ENCODE assay signal across 11 cellular contexts in the genomic region with DNA sequence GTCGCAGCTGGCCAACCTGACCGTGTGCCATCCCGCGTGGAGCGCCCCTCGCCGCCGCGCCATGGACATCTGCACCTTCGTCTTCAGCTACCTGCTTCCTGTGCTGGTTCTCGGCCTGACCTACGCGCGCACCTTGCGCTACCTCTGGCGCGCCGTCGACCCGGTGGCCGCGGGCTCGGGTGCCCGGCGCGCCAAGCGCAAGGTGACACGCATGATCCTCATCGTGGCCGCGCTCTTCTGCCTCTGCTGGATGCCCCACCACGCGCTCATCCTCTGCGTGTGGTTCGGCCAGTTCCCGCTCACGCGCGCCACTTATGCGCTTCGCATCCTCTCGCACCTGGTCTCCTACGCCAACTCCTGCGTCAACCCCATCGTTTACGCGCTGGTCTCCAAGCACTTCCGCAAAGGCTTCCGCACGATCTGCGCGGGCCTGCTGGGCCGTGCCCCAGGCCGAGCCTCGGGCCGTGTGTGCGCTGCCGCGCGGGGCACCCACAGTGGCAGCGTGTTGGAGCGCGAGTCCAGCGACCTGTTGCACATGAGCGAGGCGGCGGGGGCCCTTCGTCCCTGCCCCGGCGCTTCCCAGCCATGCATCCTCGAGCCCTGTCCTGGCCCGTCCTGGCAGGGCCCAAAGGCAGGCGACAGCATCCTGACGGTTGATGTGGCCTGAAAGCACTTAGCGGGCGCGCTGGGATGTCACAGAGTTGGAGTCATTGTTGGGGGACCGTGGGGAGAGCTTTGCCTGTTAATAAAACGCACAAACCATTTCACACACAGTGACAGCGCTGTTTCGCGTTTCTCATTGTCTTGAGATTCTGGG. TPM values are rescaled to one million over a fixed set of nuclear protein-coding genes. Genes with fewer than 3 reads are reported as not detected.
A peak's percentile ranks its signal among the peaks of the same experiment; 100 is the strongest.
DNase-seq lines count a peak whose midpoint lies in the region; ATAC-seq, FAIRE-seq and TF ChIP-seq lines count a peak whose summit lies in the region.
"Had no signal": no experiment of that assay in that cellular context is flagged by ENCODE, and none has a peak within 500 bp of the region (broad histone marks: within the 10 kb centered on the region; RNA-seq: fewer than 3 reads in every experiment).

No MANE protein-coding gene starts in this region.

- DNase-seq in H7 = peak; percentile 86
- peak; percentile 40 for DNase-seq in activated B cell treated with CpG ODN at 0.5 μM for 24 hours
- peak in 1 of 2 experiments; percentile 78 for DNase-seq in H1 (ENCODE audit: low read depth in 1 of 2, low spot score in 2 of 2)

- H3K27ac ChIP-seq in H1 (ENCODE audit: low read depth, low read length) (no peak overlapping the region), rectal smooth muscle tissue (ENCODE audit: low read depth, low read length) (no peak overlapping the region)
- H3K27ac ChIP-seq: prostate gland had no signal

- TF ChIP-seq CTCF in activated B cell treated with CpG ODN at 0.5 μM for 24 hours (IDR thresholded peaks at IDR 0.05) = no peak
- no peak for TF ChIP-seq CTCF in H1 (IDR thresholded peaks at IDR 0.05; ENCODE audit: control extremely low read depth in 1 of 3, insufficient read depth in 1 of 3, low read depth in 1 of 3, low read length in 3 of 3)

- H3K9me3 Mint-ChIP-seq in activated B cell treated with CpG ODN at 0.5 μM for 24 hours = no peaks in the 10 kb centered on the region

- H3K4me3 ChIP-seq in H7 (ENCODE audit: insufficient read depth, low read depth, low read length) = peak overlapping the region; percentile 29; the same call in 1 of the 2 replicates
- H3K4me3 ChIP-seq in H1 (ENCODE audit: extremely low read depth in 1 of 4, insufficient read depth in 2 of 4, low read depth in 3 of 4, low read length in 4 of 4) = peak overlapping the region; percentile 2 to 60 (median 19); a peak in 7 of 8 replicates
- H3K4me3 ChIP-seq in rectal smooth muscle tissue (ENCODE audit: low read length) = peak overlapping the region; percentile 23
- H3K4me3 ChIP-seq: prostate gland had no signal

- H3K4me2 ChIP-seq in H1 (ENCODE audit: insufficient read depth in 1 of 2, low read depth in 2 of 2, low read length in 2 of 2) = peak overlapping the region; percentile 77 to 79

- H2BK5ac ChIP-seq in H1 (ENCODE audit: low read depth, low read length) = no peak overlapping the region; the same call in 1 of the 2 replicates

- no peak overlapping the region for H4K5ac ChIP-seq in H1 (ENCODE audit: insufficient read length, low read depth, low read length)

- H3K27me3 ChIP-seq in H7 (ENCODE audit: control insufficient read depth, insufficient read depth, low read length) = peaks cover 64% of the 10 kb centered on the region
- H3K27me3 ChIP-seq in H1 (replicated peaks in 1 of 4; ENCODE audit: control insufficient read depth in 3 of 4, extremely low read depth in 1 of 4, insufficient read depth in 3 of 4, low read length in 3 of 4) = peaks cover 54 to 72% (median 68%) of the 10 kb centered on the region in 4 experiments
- peaks cover 38% of the 10 kb centered on the region for H3K27me3 ChIP-seq in rectal smooth muscle tissue (ENCODE audit: control insufficient read depth, insufficient read depth, low read length)

- ATAC-seq in activated B cell treated with CpG ODN at 0.5 μM for 24 hours (ENCODE audit: low read depth) (peak; percentile 15), GM19035 (IDR thresholded peaks at IDR 0.05; ENCODE audit: unreplicated experiment) (no peak), GM21447 (IDR thresholded peaks at IDR 0.05; ENCODE audit: unreplicated experiment) (no peak), HG03469 (IDR thresholded peaks at IDR 0.05; ENCODE audit: unreplicated experiment) (no peak)

- peaks cover 0 to 15% of the 10 kb centered on the region in 2 experiments for H4K20me1 ChIP-seq in H1 (replicated peaks in 1 of 2; ENCODE audit: control insufficient read depth in 1 of 2, insufficient read depth in 2 of 2, low read length in 2 of 2)

- FAIRE-seq in H1 (lab: Jason Lieb, UNC) = no peak

- H3K79me1 ChIP-seq in H1 (ENCODE audit: low read depth, low read length) = no peaks in the 10 kb centered on the region; the same call in 1 of the 2 replicates

- H2AFZ ChIP-seq in H1 (ENCODE audit: low read length) = no peak overlapping the region

- H3K56ac ChIP-seq in H1 (replicated peaks; ENCODE audit: insufficient read length, low read depth, low read length) = no peak overlapping the region

- peak overlapping the region; percentile 46; the same call in 1 of the 2 replicates for H2BK12ac ChIP-seq in H1 (ENCODE audit: low read depth, low read length)

- H4K91ac ChIP-seq in H1 (replicated peaks; ENCODE audit: insufficient read length, low read length) = no peak overlapping the region

- intact Hi-C loops in activated B cell treated with CpG ODN at 0.5 μM for 24 hours (cut with micrococcal nuclease) = no loop called here

- TF ChIP-seq POLR2A in H1 (IDR thresholded peaks at IDR 0.05; ENCODE audit: control extremely low read depth in 1 of 2, low read depth in 2 of 2, low read length in 2 of 2) = no peak

- POLR2A ChIA-PET in activated B cell treated with CpG ODN at 0.5 μM for 24 hours (lab: Charles Lee) (interaction anchor here (0.5 to 0.7 kb wide), 3 partner anchors 9 to 211 kb away, joined by 6 to 7 read pairs (median 6); no protein-coding TSS in a partner anchor), H1 (lab: Charles Lee; ENCODE audit: partially characterized antibody) (interaction anchor here (0.7 to 4.0 kb wide), 8 partner anchors 9 to 162 kb away, joined by 3 to 28 read pairs (median 4); no protein-coding TSS in a partner anchor)

- WGBS in H1 (ENCODE audit: extremely low coverage in 1 of 2, insufficient coverage in 1 of 2, insufficient read length in 1 of 2, insufficient replicate concordance in 2 of 2, low coverage in 1 of 2, low lambda C conversion rate in 2 of 2, missing lambda C conversion rate in 1 of 2), 2 experiments = 12% methylated on average over 82 of the region's 82 CpGs; no CpG with 5 or more reads in 1 of the 2 experiments

- H2BK20ac ChIP-seq in H1 (ENCODE audit: low read length) = no peak overlapping the region; the same call in 1 of the 2 replicates

- H2AK5ac ChIP-seq in H1 (ENCODE audit: low read depth, low read length) = no peak overlapping the region

- peaks cover 0 to 48% (median 41%) of the 10 kb centered on the region in 4 experiments; a peak in 6 of 7 replicates for H3K4me1 ChIP-seq in H1 (replicated peaks in 1 of 4; ENCODE audit: control insufficient read depth in 3 of 4, insufficient read depth in 4 of 4, low read length in 3 of 4)
- H3K4me1 ChIP-seq in rectal smooth muscle tissue (ENCODE audit: control insufficient read depth, insufficient read depth, low read length) = peaks cover 4% of the 10 kb centered on the region
- H3K4me1 ChIP-seq: prostate gland had no signal

- H3K4me1 Mint-ChIP-seq in activated B cell treated with CpG ODN at 0.5 μM for 24 hours = peaks cover 44% of the 10 kb centered on the region

- H2BK120ac ChIP-seq in H1 (replicated peaks; ENCODE audit: low read depth, low read length) = no peak overlapping the region

- no peak overlapping the region for H3K14ac ChIP-seq in H1 (ENCODE audit: insufficient read length)

- no peak overlapping the region; the same call in 1 of the 2 replicates for H2BK15ac ChIP-seq in H1 (ENCODE audit: low read length)

- peaks cover 26% of the 10 kb centered on the region for H3K23me2 ChIP-seq in H1 (ENCODE audit: low read depth, low read length)

- H3K27ac Mint-ChIP-seq in activated B cell treated with CpG ODN at 0.5 μM for 24 hours = peak overlapping the region; percentile 59

- TF ChIP-seq RAD21 in H1 (IDR thresholded peaks at IDR 0.05 in 1 of 2, conservative IDR thresholded peaks at IDR 0.05 in 1 of 2; ENCODE audit: low read depth in 2 of 2, low read length in 2 of 2) = no peak

- CTCF ChIA-PET in activated B cell treated with CpG ODN at 0.5 μM for 24 hours (lab: Charles Lee) = no interaction called here
- CTCF ChIA-PET in H1 (lab: Charles Lee; ENCODE audit: partially characterized antibody) = interaction anchor here (0.7 to 7.6 kb wide), 7 partner anchors 11 to 203 kb away, joined by 3 to 36 read pairs (median 4); no protein-coding TSS in a partner anchor

- H3K23ac ChIP-seq in H1 (ENCODE audit: insufficient read length) = no peak overlapping the region

- H3K4me3 Mint-ChIP-seq in activated B cell treated with CpG ODN at 0.5 μM for 24 hours = peak overlapping the region; percentile 79

- peak overlapping the region; percentile 53; the same call in 1 of the 2 replicates for H3K18ac ChIP-seq in H1 (ENCODE audit: extremely low read depth, low read length)

- H3K36me3 ChIP-seq in H7 (replicated peaks; ENCODE audit: control insufficient read depth, insufficient read depth, low read length) = no peaks in the 10 kb centered on the region; the same call in 1 of the 2 replicates
- H3K36me3 ChIP-seq in H1 (ENCODE audit: control insufficient read depth in 2 of 4, insufficient read depth in 4 of 4, low read length in 3 of 4) = no peaks in the 10 kb centered on the region; a peak in 1 of 8 replicates
- no peaks in the 10 kb centered on the region for H3K36me3 ChIP-seq in rectal smooth muscle tissue (ENCODE audit: control insufficient read depth, insufficient read depth, low read length)
- H3K36me3 ChIP-seq: prostate gland had no signal

- no peak overlapping the region; the same call in 1 of the 2 replicates for H4K8ac ChIP-seq in H1 (ENCODE audit: extremely low read depth, insufficient read depth, low read length)

- H3K9me3 ChIP-seq in H1 (ENCODE audit: insufficient read depth in 2 of 2, low read depth in 1 of 2, low read length in 1 of 2) = no peaks in the 10 kb centered on the region
- H3K9me3 ChIP-seq: prostate gland had no signal

- peaks cover 2% of the 10 kb centered on the region for H3K36me3 Mint-ChIP-seq in activated B cell treated with CpG ODN at 0.5 μM for 24 hours (ENCODE audit: low read depth)

- peaks cover 36% of the 10 kb centered on the region for H3K27me3 Mint-ChIP-seq in activated B cell treated with CpG ODN at 0.5 μM for 24 hours

- no peak for TF ChIP-seq EP300 in H1 (IDR thresholded peaks at IDR 0.05; ENCODE audit: borderline replicate concordance in 1 of 2, low read depth in 2 of 2, low read length in 2 of 2)

- H3K79me2 ChIP-seq in H1 (ENCODE audit: control insufficient read depth in 1 of 2, insufficient read depth in 2 of 2, low read length in 2 of 2) = peaks cover under 1 to 2% of the 10 kb centered on the region in 2 experiments; a peak in 3 of 4 replicates

- H3K4ac ChIP-seq in H1 (replicated peaks; ENCODE audit: insufficient read length, low read depth, low read length) = no peak overlapping the region

- H3K9ac ChIP-seq in H1 (replicated peaks in 1 of 4; ENCODE audit: extremely low read depth in 1 of 4, low read depth in 3 of 4, low read length in 3 of 4) = peak overlapping the region in 1 of 4 experiments; percentile 13; a peak in 2 of 7 replicates
- no peak overlapping the region for H3K9ac ChIP-seq in rectal smooth muscle tissue (ENCODE audit: low read length)

RNA-seq across cellular contexts. Expression of gene ZACN, which starts 2.0 kb away (rescaled TPM):
- total RNA-seq in H7 (2014; rRNA removed; shearing (Covaris generic)) = 0.48 and 0.59 TPM in 2 replicates
- total RNA-seq in activated B cell treated with CpG ODN at 0.5 μM for 24 hours = 0.34 and 0.67 TPM in 2 replicates
- total RNA-seq in H1 (2021; fragmentation: NEBNext Ultra II Directional; extraction: Animal tissue kit (Norgen Biotek cat#: 25700)) = 0.26 TPM in 1 of 2 replicates, not detected in the other
- polyA plus RNA-seq in H1 (2011; rRNA removed) = not detected in 2 replicates
- 0.03 TPM for polyA plus RNA-seq in H1 (2011; cell fraction: cytosol; rRNA removed)
- polyA plus RNA-seq in H1 (2011; cell fraction: nucleus; rRNA removed) = 0.33 TPM
- 9.6 to 20.9 TPM (median 19.9 TPM) in 4 replicates for polyA plus RNA-seq in H1 (2012, experiment 1 of 2)
- 16.5 TPM for polyA plus RNA-seq in H1 (2012, experiment 2 of 2)
- not detected for polyA plus RNA-seq in H1 (2013, experiment 1 of 2)
- not detected for polyA plus RNA-seq in H1 (2013, experiment 2 of 2)
- polyA minus RNA-seq in H1 (2011; rRNA and poly(A)+ RNA removed) = not detected in 2 replicates
- polyA minus RNA-seq in H1 (2011; cell fraction: cytosol; rRNA and poly(A)+ RNA removed) = not detected
- polyA minus RNA-seq in H1 (2011; cell fraction: nucleus; rRNA and poly(A)+ RNA removed) = 0.60 TPM
- total RNA-seq: fibroblast of lung, prostate gland, subcutaneous adipose tissue had no signal
- polyA plus RNA-seq: fibroblast of lung had no signal

RNA-seq across cellular contexts. Expression of gene GALR2, which starts 2.4 kb away (rescaled TPM):
- total RNA-seq in H7 (2014; rRNA removed; shearing (Covaris generic)) = 1.8 and 2.0 TPM in 2 replicates
- total RNA-seq in activated B cell treated with CpG ODN at 0.5 μM for 24 hours = 0.18 and 0.32 TPM in 2 replicates
- total RNA-seq in H1 (2021; fragmentation: NEBNext Ultra II Directional; extraction: Animal tissue kit (Norgen Biotek cat#: 25700)) = 0.86 and 1.0 TPM in 2 replicates
- 2.2 and 2.5 TPM in 2 replicates for polyA plus RNA-seq in H1 (2011; rRNA removed)
- polyA plus RNA-seq in H1 (2011; cell fraction: cytosol; rRNA removed) = 1.1 TPM
- polyA plus RNA-seq in H1 (2011; cell fraction: nucleus; rRNA removed) = 1.3 TPM
- 0.43 to 0.55 TPM (median 0.53 TPM) in 3 of 4 replicates, not detected in the other for polyA plus RNA-seq in H1 (2012, experiment 1 of 2)
- 0.34 TPM for polyA plus RNA-seq in H1 (2012, experiment 2 of 2)
- 0.65 TPM for polyA plus RNA-seq in H1 (2013, experiment 1 of 2)
- polyA plus RNA-seq in H1 (2013, experiment 2 of 2) = 0.75 TPM
- polyA minus RNA-seq in H1 (2011; rRNA and poly(A)+ RNA removed) = not detected in 2 replicates
- polyA minus RNA-seq in H1 (2011; cell fraction: cytosol; rRNA and poly(A)+ RNA removed) = not detected
- polyA minus RNA-seq in H1 (2011; cell fraction: nucleus; rRNA and poly(A)+ RNA removed) = not detected
- total RNA-seq: fibroblast of lung, subcutaneous adipose tissue had no signal
- polyA plus RNA-seq: fibroblast of lung had no signal

RNA-seq across cellular contexts. Expression of gene SRP68, which starts 4.7 kb away (rescaled TPM):
- 31.4 and 33.4 TPM in 2 replicates for total RNA-seq in H7 (2014; rRNA removed; shearing (Covaris generic))
- 73.7 and 76.1 TPM in 2 replicates for total RNA-seq in activated B cell treated with CpG ODN at 0.5 μM for 24 hours
- total RNA-seq in H1 (2021; fragmentation: NEBNext Ultra II Directional; extraction: Animal tissue kit (Norgen Biotek cat#: 25700)) = 83.5 and 84.6 TPM in 2 replicates
- polyA plus RNA-seq in H1 (2011; rRNA removed) = 50.0 and 57.7 TPM in 2 replicates
- 60.9 TPM for polyA plus RNA-seq in H1 (2011; cell fraction: cytosol; rRNA removed)
- 48.2 TPM for polyA plus RNA-seq in H1 (2011; cell fraction: nucleus; rRNA removed)
- polyA plus RNA-seq in H1 (2012, experiment 1 of 2) = 70.6 to 85.2 TPM (median 74.1 TPM) in 4 replicates
- polyA plus RNA-seq in H1 (2012, experiment 2 of 2) = 17.8 TPM
- 46.0 TPM for polyA plus RNA-seq in H1 (2013, experiment 1 of 2)
- polyA plus RNA-seq in H1 (2013, experiment 2 of 2) = 46.1 TPM
- 61.8 and 68.0 TPM in 2 replicates for polyA minus RNA-seq in H1 (2011; rRNA and poly(A)+ RNA removed)
- 37.0 TPM for polyA minus RNA-seq in H1 (2011; cell fraction: cytosol; rRNA and poly(A)+ RNA removed)
- 33.6 TPM for polyA minus RNA-seq in H1 (2011; cell fraction: nucleus; rRNA and poly(A)+ RNA removed)

RNA-seq across cellular contexts. Expression of gene EXOC7, which starts 26.6 kb away (rescaled TPM):
- total RNA-seq in H7 (2014; rRNA removed; shearing (Covaris generic)) = 80.3 and 87.7 TPM in 2 replicates
- total RNA-seq in activated B cell treated with CpG ODN at 0.5 μM for 24 hours = 133 and 146 TPM in 2 replicates
- 92.6 and 95.3 TPM in 2 replicates for total RNA-seq in H1 (2021; fragmentation: NEBNext Ultra II Directional; extraction: Animal tissue kit (Norgen Biotek cat#: 25700))
- 77.1 and 83.3 TPM in 2 replicates for polyA plus RNA-seq in H1 (2011; rRNA removed)
- 73.6 TPM for polyA plus RNA-seq in H1 (2011; cell fraction: cytosol; rRNA removed)
- polyA plus RNA-seq in H1 (2011; cell fraction: nucleus; rRNA removed) = 231 TPM
- 53.1 to 105 TPM (median 63.0 TPM) in 4 replicates for polyA plus RNA-seq in H1 (2012, experiment 1 of 2)
- 42.5 TPM for polyA plus RNA-seq in H1 (2012, experiment 2 of 2)
- 44.0 TPM for polyA plus RNA-seq in H1 (2013, experiment 1 of 2)
- 43.4 TPM for polyA plus RNA-seq in H1 (2013, experiment 2 of 2)
- 129 and 130 TPM in 2 replicates for polyA minus RNA-seq in H1 (2011; rRNA and poly(A)+ RNA removed)
- 56.7 TPM for polyA minus RNA-seq in H1 (2011; cell fraction: cytosol; rRNA and poly(A)+ RNA removed)
- 113 TPM for polyA minus RNA-seq in H1 (2011; cell fraction: nucleus; rRNA and poly(A)+ RNA removed)

RNA-seq across cellular contexts. Expression of gene EVPL, which starts 49.9 kb away (rescaled TPM):
- 0.26 TPM in 1 of 2 replicates, not detected in the other for total RNA-seq in H7 (2014; rRNA removed; shearing (Covaris generic))
- total RNA-seq in activated B cell treated with CpG ODN at 0.5 μM for 24 hours = not detected in 2 replicates
- 0.75 and 0.99 TPM in 2 replicates for total RNA-seq in H1 (2021; fragmentation: NEBNext Ultra II Directional; extraction: Animal tissue kit (Norgen Biotek cat#: 25700))
- polyA plus RNA-seq in H1 (2011; rRNA removed) = 0.20 and 0.35 TPM in 2 replicates
- 0.25 TPM for polyA plus RNA-seq in H1 (2011; cell fraction: cytosol; rRNA removed)
- polyA plus RNA-seq in H1 (2011; cell fraction: nucleus; rRNA removed) = 0.98 TPM
- polyA plus RNA-seq in H1 (2012, experiment 1 of 2) = 0.30 to 0.69 TPM (median 0.51 TPM) in 4 replicates
- polyA plus RNA-seq in H1 (2012, experiment 2 of 2) = 0.20 TPM
- 0.55 TPM for polyA plus RNA-seq in H1 (2013, experiment 1 of 2)
- polyA plus RNA-seq in H1 (2013, experiment 2 of 2) = 0.40 TPM
- 0.06 and 0.12 TPM in 2 replicates for polyA minus RNA-seq in H1 (2011; rRNA and poly(A)+ RNA removed)
- 0.88 TPM for polyA minus RNA-seq in H1 (2011; cell fraction: cytosol; rRNA and poly(A)+ RNA removed)
- polyA minus RNA-seq in H1 (2011; cell fraction: nucleus; rRNA and poly(A)+ RNA removed) = 0.30 TPM
- total RNA-seq: fibroblast of lung, HT1080 had no signal
- polyA plus RNA-seq: fibroblast of lung had no signal
